8 cellular contexts compared by ENCODE assay signal in the genomic region with DNA sequence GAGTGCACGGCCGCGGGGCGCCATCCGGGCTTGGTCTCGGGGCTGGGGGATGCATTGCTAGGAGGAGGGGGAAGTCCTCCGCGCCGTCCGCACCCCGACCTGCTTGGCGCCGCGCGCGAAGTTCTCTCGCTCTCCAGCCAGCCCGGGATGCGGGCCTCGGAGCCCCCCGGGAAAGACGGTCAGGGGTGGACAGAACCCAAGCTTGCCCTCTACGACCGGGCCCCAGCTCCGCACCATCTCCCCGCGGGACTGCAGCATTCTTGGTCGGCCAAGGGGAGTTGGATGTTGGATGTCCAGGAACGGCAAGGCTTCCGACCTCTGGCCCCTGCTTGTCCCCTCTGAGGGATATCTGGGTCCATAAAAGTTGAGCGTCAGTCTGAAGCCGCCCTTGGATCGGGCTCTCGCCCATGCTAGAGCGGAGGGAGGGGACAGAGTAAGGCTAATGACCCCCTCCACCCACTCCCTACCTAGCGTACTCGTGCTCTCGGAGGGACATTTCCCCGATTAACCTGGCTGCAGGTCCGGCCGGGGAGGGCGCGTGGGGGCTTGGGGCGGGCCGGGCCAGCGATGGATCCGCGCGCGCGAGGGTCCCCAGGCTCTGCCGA. TPM values are rescaled to one million over a fixed set of nuclear protein-coding genes. Genes with fewer than 3 reads are reported as not detected.
A peak's percentile ranks its signal among the peaks of the same experiment; 100 is the strongest.
DNase-seq lines count a peak whose midpoint lies in the region; ATAC-seq and TF ChIP-seq lines count a peak whose summit lies in the region.

No MANE protein-coding gene starts in this region.

- H3K9ac ChIP-seq in HUES64 (ENCODE audit: low read depth, low read length): peak overlapping the region; percentile 99
- no peak overlapping the region for H3K9ac ChIP-seq in mammary epithelial cell (ENCODE audit: insufficient read depth, low read length)
- no peak overlapping the region for H3K9ac ChIP-seq in mucosa of rectum (ENCODE audit: low read depth in 1 of 2, low read length in 2 of 2)

- BruUV-seq in mammary epithelial cell (replicated peaks; lab: Mats Ljungman, UMichigan): TSS peak; percentile 56

- H3K4me2 ChIP-seq in mammary epithelial cell (ENCODE audit: insufficient read depth, low read depth, low read length): peak overlapping the region; percentile 94

- H2AFZ ChIP-seq in mammary epithelial cell (ENCODE audit: low read depth, low read length): peak overlapping the region; percentile 84

- no peaks in the 10 kb centered on the region for H3K4me1 ChIP-seq in HUES64 (ENCODE audit: insufficient read depth, low read length)
- peaks cover 6% of the 10 kb centered on the region for H3K4me1 ChIP-seq in mammary epithelial cell (ENCODE audit: insufficient read depth, low read length)
- peaks cover 3 to 4% of the 10 kb centered on the region in 2 donors for H3K4me1 ChIP-seq in mucosa of rectum (ENCODE audit: control insufficient read depth in 2 of 2, insufficient read depth in 2 of 2, low read length in 2 of 2)

- no peak for DNase-seq in AG10803 (ENCODE audit: low read depth)
- DNase-seq in mammary epithelial cell: no peak
- DNase-seq in activated effector memory CD4-positive, alpha-beta T cell treated with anti-CD3 and anti-CD28 coated beads, Interleukin-2, amount 50 U/mL, for 16 hours: no peak
- DNase-seq in stimulated activated CD4-positive, alpha-beta T cell treated with anti-CD3 and anti-CD28 coated beads, Interleukin-2, amount 100 ng/mL, for 24 hours: no peak

- intact Hi-C loops in mammary epithelial cell (cut with micrococcal nuclease): loop anchor here (1.0 to 10.0 kb wide), 2 partner anchors 163 to 445 kb away; no protein-coding TSS in a partner anchor

- under 1% methylated on average over 47 of the region's 52 CpGs for WGBS in HUES64
- 8% methylated on average over 9 of the region's 52 CpGs for WGBS in mammary epithelial cell (ENCODE audit: low coverage, missing lambda C conversion rate)

- H3K27me3 ChIP-seq in HUES64 (ENCODE audit: insufficient read depth, low read length): peaks cover 40% of the 10 kb centered on the region
- H3K27me3 ChIP-seq in mammary epithelial cell (ENCODE audit: insufficient read depth, low read length): peaks cover 10% of the 10 kb centered on the region
- H3K27me3 ChIP-seq in mucosa of rectum (ENCODE audit: control insufficient read depth in 2 of 2, insufficient read depth in 2 of 2, low read length in 2 of 2): peaks cover 26 to 38% of the 10 kb centered on the region in 2 donors

- no peaks in the 10 kb centered on the region for H3K9me3 ChIP-seq in HUES64 (ENCODE audit: insufficient read depth, low read depth, low read length)
- no peaks in the 10 kb centered on the region for H3K9me3 ChIP-seq in mammary epithelial cell (replicated peaks; ENCODE audit: insufficient read depth, low read length)
- H3K9me3 ChIP-seq in mucosa of rectum (ENCODE audit: control insufficient read depth in 2 of 2, low read length in 2 of 2): no peaks in the 10 kb centered on the region

- CTCF ChIA-PET in mammary epithelial cell (lab: Charles Lee; ENCODE audit: low non-redundant PET): no interaction called here

- H3K4me3 ChIP-seq in AG10803 (ENCODE audit: low read length): peak overlapping the region; percentile 54
- H3K4me3 ChIP-seq in HUES64 (ENCODE audit: low read length): peak overlapping the region; percentile 65
- H3K4me3 ChIP-seq in mammary epithelial cell (replicated peaks in 1 of 3; ENCODE audit: insufficient read depth in 1 of 3, low read depth in 2 of 3, low read length in 3 of 3): peak overlapping the region; percentile 48 to 60 (median 54)
- peak overlapping the region; percentile 60 to 61 for H3K4me3 ChIP-seq in mucosa of rectum (ENCODE audit: low read length in 2 of 2)

- no peak for ATAC-seq in HG03457 (IDR thresholded peaks at IDR 0.05; ENCODE audit: unreplicated experiment)
- ATAC-seq in GM18867 (IDR thresholded peaks at IDR 0.05; ENCODE audit: unreplicated experiment): no peak

- H3K36me3 ChIP-seq in HUES64 (ENCODE audit: insufficient read depth, low read length): no peaks in the 10 kb centered on the region
- H3K36me3 ChIP-seq in mammary epithelial cell (ENCODE audit: insufficient read depth, low read length): no peaks in the 10 kb centered on the region
- H3K36me3 ChIP-seq in mucosa of rectum (ENCODE audit: control insufficient read depth in 2 of 2, insufficient read depth in 2 of 2, low read length in 2 of 2): no peaks in the 10 kb centered on the region

- no peaks in the 10 kb centered on the region for H3K79me2 ChIP-seq in mammary epithelial cell (ENCODE audit: insufficient read depth, low read length)

- H4K20me1 ChIP-seq in mammary epithelial cell (ENCODE audit: insufficient read depth, low read length): no peaks in the 10 kb centered on the region

- TF ChIP-seq CTCF in AG10803 (conservative IDR thresholded peaks at IDR 0.05; ENCODE audit: low read length): no peak
- TF ChIP-seq CTCF in mammary epithelial cell (conservative IDR thresholded peaks at IDR 0.05 in 1 of 2, IDR thresholded peaks at IDR 0.05 in 1 of 2; ENCODE audit: extremely low read depth in 1 of 2, insufficient read depth in 1 of 2, low read depth in 1 of 2, low read length in 2 of 2): no peak

- in situ Hi-C loops in mammary epithelial cell (cut with MboI; ENCODE audit: low sequenced_read_pairs in 2 of 2): loop anchor here in 1 of 2 donors (10.0 kb wide), 1 partner anchor 155 kb away; no protein-coding TSS in a partner anchor

- dilution Hi-C loops in mammary epithelial cell (cut with HindIII; ENCODE audit: low sequenced_read_pairs): no loop called here

- no peak overlapping the region; the same call in 1 of the 2 replicates for H3K27ac ChIP-seq in HUES64 (ENCODE audit: low read depth, low read length)
- no peak overlapping the region for H3K27ac ChIP-seq in mammary epithelial cell (ENCODE audit: insufficient read depth, low read depth, low read length)
- no peak overlapping the region for H3K27ac ChIP-seq in mucosa of rectum (ENCODE audit: low read depth in 2 of 2, low read length in 2 of 2)

RNA-seq across cellular contexts. Expression of gene DISP3, which starts 0.5 kb away (rescaled TPM):
- polyA plus RNA-seq in HUES64 (2013, experiment 1 of 2): 3.6 TPM
- polyA plus RNA-seq in HUES64 (2013, experiment 2 of 2): 4.1 TPM
- under 1 TPM; under 0.01 to 0.14 TPM for total RNA-seq in mammary epithelial cell
- polyA plus RNA-seq in mammary epithelial cell: 0.01 TPM
- not detected for polyA minus RNA-seq in mammary epithelial cell
